1 cellular context compared by ENCODE assay signal in the genomic region with DNA sequence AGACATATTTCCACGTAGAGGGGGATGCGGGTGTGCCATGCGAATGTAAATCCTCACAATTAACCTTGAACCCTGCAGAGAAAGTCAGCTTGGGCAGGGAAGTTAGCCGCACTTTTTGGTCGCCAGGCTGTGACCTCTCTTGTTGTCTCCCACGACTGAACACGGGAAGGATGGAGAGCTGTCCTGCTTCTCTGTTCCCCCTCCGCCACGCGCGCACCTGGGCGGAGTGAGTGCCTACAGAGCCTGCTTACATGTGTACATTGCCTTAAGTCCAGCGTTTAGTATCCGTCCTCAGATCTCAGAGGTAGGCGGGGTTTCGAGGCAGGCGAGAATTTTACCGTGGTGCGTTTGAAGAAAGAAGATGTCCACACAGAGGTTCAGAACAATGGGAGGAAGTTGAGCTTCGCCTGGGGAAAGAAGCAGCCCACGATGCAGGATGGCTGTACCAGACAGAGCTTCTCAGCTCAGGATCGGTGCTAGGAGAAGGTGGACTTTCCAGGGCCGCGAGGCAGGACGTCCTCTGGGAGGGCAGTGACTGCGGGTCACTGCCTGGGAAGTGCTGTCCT.
A peak's percentile ranks its signal among the peaks of the same experiment; 100 is the strongest.
TF ChIP-seq lines count a peak whose summit lies in the region.

No MANE protein-coding gene starts in this region.

TF ChIP-seq in K562, 482 proteins besides CTCF, POLR2A, EP300 and RAD21 (continued from another document and continues in another):
- TF ChIP-seq, protein P1, sequence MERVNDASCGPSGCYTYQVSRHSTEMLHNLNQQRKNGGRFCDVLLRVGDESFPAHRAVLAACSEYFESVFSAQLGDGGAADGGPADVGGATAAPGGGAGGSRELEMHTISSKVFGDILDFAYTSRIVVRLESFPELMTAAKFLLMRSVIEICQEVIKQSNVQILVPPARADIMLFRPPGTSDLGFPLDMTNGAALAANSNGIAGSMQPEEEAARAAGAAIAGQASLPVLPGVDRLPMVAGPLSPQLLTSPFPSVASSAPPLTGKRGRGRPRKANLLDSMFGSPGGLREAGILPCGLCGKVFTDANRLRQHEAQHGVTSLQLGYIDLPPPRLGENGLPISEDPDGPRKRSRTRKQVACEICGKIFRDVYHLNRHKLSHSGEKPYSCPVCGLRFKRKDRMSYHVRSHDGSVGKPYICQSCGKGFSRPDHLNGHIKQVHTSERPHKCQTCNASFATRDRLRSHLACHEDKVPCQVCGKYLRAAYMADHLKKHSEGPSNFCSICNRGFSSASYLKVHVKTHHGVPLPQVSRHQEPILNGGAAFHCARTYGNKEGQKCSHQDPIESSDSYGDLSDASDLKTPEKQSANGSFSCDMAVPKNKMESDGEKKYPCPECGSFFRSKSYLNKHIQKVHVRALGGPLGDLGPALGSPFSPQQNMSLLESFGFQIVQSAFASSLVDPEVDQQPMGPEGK (CRISPR knock-in tag; IDR thresholded peaks at IDR 0.05; ENCODE audit: borderline replicate concordance): no peak
- TF ChIP-seq, protein P2, sequence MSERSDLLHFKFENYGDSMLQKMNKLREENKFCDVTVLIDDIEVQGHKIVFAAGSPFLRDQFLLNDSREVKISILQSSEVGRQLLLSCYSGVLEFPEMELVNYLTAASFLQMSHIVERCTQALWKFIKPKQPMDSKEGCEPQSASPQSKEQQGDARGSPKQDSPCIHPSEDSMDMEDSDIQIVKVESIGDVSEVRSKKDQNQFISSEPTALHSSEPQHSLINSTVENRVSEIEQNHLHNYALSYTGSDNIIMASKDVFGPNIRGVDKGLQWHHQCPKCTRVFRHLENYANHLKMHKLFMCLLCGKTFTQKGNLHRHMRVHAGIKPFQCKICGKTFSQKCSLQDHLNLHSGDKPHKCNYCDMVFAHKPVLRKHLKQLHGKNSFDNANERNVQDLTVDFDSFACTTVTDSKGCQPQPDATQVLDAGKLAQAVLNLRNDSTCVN (CRISPR knock-in tag; IDR thresholded peaks at IDR 0.05): no peak
- TF ChIP-seq E2F3 (CRISPR knock-in tag; IDR thresholded peaks at IDR 0.05): no peak
- peak; percentile 84 for TF ChIP-seq HDAC2 (IDR thresholded peaks at IDR 0.05)
- TF ChIP-seq CBX3 (IDR thresholded peaks at IDR 0.05; ENCODE audit: borderline replicate concordance in 1 of 2, low read length in 2 of 2): peak in 1 of 2 experiments; percentile 68; a peak in 1 of 3 replicates
- no peak for TF ChIP-seq NR4A1 (CRISPR knock-in tag; IDR thresholded peaks at IDR 0.05)
- TF ChIP-seq NR4A1 (tag; IDR thresholded peaks at IDR 0.05): no peak
- no peak for TF ChIP-seq STAT5B (CRISPR knock-in tag; IDR thresholded peaks at IDR 0.05)
- TF ChIP-seq TRIM28 (IDR thresholded peaks at IDR 0.05): no peak
- no peak for TF ChIP-seq FOXJ3 (CRISPR knock-in tag; IDR thresholded peaks at IDR 0.05)
- TF ChIP-seq ERF (CRISPR knock-in tag; IDR thresholded peaks at IDR 0.05): no peak
- TF ChIP-seq, protein P3, sequence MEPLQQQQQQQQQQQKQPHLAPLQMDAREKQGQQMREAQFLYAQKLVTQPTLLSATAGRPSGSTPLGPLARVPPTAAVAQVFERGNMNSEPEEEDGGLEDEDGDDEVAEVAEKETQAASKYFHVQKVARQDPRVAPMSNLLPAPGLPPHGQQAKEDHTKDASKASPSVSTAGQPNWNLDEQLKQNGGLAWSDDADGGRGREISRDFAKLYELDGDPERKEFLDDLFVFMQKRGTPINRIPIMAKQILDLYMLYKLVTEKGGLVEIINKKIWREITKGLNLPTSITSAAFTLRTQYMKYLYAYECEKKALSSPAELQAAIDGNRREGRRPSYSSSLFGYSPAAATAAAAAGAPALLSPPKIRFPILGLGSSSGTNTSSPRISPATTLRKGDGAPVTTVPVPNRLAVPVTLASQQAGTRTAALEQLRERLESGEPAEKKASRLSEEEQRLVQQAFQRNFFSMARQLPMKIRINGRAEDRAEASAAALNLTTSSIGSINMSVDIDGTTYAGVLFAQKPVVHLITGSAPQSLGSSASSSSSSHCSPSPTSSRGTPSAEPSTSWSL (CRISPR knock-in tag; IDR thresholded peaks at IDR 0.05; ENCODE audit: borderline replicate concordance): no peak
- TF ChIP-seq ZBTB17 (CRISPR knock-in tag; IDR thresholded peaks at IDR 0.05): no peak
- no peak for TF ChIP-seq NRF1 (conservative IDR thresholded peaks at IDR 0.05 in 1 of 2, IDR thresholded peaks at IDR 0.05 in 1 of 2)
- no peak for TF ChIP-seq PYGO2 (tag; IDR thresholded peaks at IDR 0.05)
- TF ChIP-seq ZNF253 (CRISPR knock-in tag; conservative IDR thresholded peaks at IDR 0.05): no peak
- TF ChIP-seq ZNF780A (CRISPR knock-in tag; IDR thresholded peaks at IDR 0.05): no peak
- no peak for TF ChIP-seq ESRRB (CRISPR knock-in tag; IDR thresholded peaks at IDR 0.05; ENCODE audit: borderline replicate concordance)
- no peak for TF ChIP-seq STAT5A (IDR thresholded peaks at IDR 0.05; ENCODE audit: borderline replicate concordance, low read length)
- TF ChIP-seq, protein P4, sequence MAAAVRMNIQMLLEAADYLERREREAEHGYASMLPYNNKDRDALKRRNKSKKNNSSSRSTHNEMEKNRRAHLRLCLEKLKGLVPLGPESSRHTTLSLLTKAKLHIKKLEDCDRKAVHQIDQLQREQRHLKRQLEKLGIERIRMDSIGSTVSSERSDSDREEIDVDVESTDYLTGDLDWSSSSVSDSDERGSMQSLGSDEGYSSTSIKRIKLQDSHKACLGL (CRISPR knock-in tag; IDR thresholded peaks at IDR 0.05; ENCODE audit: borderline replicate concordance, poor library complexity, severe bottlenecking): no peak
- TF ChIP-seq ZKSCAN3 (CRISPR knock-in tag; IDR thresholded peaks at IDR 0.05): no peak
- no peak for TF ChIP-seq PTRF (tag; IDR thresholded peaks at IDR 0.05)
- TF ChIP-seq ZNF583 (CRISPR knock-in tag; IDR thresholded peaks at IDR 0.05): no peak
- TF ChIP-seq, protein P5, sequence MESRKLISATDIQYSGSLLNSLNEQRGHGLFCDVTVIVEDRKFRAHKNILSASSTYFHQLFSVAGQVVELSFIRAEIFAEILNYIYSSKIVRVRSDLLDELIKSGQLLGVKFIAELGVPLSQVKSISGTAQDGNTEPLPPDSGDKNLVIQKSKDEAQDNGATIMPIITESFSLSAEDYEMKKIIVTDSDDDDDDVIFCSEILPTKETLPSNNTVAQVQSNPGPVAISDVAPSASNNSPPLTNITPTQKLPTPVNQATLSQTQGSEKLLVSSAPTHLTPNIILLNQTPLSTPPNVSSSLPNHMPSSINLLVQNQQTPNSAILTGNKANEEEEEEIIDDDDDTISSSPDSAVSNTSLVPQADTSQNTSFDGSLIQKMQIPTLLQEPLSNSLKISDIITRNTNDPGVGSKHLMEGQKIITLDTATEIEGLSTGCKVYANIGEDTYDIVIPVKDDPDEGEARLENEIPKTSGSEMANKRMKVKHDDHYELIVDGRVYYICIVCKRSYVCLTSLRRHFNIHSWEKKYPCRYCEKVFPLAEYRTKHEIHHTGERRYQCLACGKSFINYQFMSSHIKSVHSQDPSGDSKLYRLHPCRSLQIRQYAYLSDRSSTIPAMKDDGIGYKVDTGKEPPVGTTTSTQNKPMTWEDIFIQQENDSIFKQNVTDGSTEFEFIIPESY (CRISPR knock-in tag; IDR thresholded peaks at IDR 0.05): no peak
- TF ChIP-seq, protein P6, sequence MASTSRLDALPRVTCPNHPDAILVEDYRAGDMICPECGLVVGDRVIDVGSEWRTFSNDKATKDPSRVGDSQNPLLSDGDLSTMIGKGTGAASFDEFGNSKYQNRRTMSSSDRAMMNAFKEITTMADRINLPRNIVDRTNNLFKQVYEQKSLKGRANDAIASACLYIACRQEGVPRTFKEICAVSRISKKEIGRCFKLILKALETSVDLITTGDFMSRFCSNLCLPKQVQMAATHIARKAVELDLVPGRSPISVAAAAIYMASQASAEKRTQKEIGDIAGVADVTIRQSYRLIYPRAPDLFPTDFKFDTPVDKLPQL (IDR thresholded peaks at IDR 0.05; ENCODE audit: extremely low read depth, insufficient read length): no peak
- TF ChIP-seq MXI1 (IDR thresholded peaks at IDR 0.05; ENCODE audit: low read depth, low read length): no peak
- TF ChIP-seq, protein P7, sequence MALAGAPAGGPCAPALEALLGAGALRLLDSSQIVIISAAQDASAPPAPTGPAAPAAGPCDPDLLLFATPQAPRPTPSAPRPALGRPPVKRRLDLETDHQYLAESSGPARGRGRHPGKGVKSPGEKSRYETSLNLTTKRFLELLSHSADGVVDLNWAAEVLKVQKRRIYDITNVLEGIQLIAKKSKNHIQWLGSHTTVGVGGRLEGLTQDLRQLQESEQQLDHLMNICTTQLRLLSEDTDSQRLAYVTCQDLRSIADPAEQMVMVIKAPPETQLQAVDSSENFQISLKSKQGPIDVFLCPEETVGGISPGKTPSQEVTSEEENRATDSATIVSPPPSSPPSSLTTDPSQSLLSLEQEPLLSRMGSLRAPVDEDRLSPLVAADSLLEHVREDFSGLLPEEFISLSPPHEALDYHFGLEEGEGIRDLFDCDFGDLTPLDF (CRISPR knock-in tag; IDR thresholded peaks at IDR 0.05): no peak; the same call in 1 of the 2 replicates
- 0 out of 2 replicates have a peak, but pooled peaks have one; percentile 2 for TF ChIP-seq ATF7 (IDR thresholded peaks at IDR 0.05)
- TF ChIP-seq ZNF79 (CRISPR knock-in tag; IDR thresholded peaks at IDR 0.05; ENCODE audit: low read depth): no peak
- TF ChIP-seq TCF7L2 (IDR thresholded peaks at IDR 0.05; ENCODE audit: low read depth, low read length): no peak
- TF ChIP-seq, protein P8, sequence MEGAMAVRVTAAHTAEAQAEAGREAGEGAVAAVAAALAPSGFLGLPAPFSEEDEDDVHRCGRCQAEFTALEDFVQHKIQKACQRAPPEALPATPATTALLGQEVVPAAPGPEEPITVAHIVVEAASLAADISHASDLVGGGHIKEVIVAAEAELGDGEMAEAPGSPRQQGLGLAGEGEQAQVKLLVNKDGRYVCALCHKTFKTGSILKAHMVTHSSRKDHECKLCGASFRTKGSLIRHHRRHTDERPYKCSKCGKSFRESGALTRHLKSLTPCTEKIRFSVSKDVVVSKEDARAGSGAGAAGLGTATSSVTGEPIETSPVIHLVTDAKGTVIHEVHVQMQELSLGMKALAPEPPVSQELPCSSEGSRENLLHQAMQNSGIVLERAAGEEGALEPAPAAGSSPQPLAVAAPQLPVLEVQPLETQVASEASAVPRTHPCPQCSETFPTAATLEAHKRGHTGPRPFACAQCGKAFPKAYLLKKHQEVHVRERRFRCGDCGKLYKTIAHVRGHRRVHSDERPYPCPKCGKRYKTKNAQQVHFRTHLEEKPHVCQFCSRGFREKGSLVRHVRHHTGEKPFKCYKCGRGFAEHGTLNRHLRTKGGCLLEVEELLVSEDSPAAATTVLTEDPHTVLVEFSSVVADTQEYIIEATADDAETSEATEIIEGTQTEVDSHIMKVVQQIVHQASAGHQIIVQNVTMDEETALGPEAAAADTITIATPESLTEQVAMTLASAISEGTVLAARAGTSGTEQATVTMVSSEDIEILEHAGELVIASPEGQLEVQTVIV (CRISPR knock-in tag; IDR thresholded peaks at IDR 0.05; ENCODE audit: borderline replicate concordance): no peak
- TF ChIP-seq KDM5B (IDR thresholded peaks at IDR 0.05; ENCODE audit: insufficient replicate concordance, low read depth, low read length): no peak
- TF ChIP-seq, protein P9, sequence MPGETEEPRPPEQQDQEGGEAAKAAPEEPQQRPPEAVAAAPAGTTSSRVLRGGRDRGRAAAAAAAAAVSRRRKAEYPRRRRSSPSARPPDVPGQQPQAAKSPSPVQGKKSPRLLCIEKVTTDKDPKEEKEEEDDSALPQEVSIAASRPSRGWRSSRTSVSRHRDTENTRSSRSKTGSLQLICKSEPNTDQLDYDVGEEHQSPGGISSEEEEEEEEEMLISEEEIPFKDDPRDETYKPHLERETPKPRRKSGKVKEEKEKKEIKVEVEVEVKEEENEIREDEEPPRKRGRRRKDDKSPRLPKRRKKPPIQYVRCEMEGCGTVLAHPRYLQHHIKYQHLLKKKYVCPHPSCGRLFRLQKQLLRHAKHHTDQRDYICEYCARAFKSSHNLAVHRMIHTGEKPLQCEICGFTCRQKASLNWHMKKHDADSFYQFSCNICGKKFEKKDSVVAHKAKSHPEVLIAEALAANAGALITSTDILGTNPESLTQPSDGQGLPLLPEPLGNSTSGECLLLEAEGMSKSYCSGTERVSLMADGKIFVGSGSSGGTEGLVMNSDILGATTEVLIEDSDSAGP (CRISPR knock-in tag; IDR thresholded peaks at IDR 0.05): no peak
- no peak for TF ChIP-seq MEF2A (IDR thresholded peaks at IDR 0.05; ENCODE audit: control insufficient read depth, low read depth, low read length)
- TF ChIP-seq HOXB6 (CRISPR knock-in tag; IDR thresholded peaks at IDR 0.05; ENCODE audit: borderline replicate concordance): no peak
- no peak for TF ChIP-seq JUNB (CRISPR knock-in tag; conservative IDR thresholded peaks at IDR 0.05)
- no peak for TF ChIP-seq RBM34 (IDR thresholded peaks at IDR 0.05; ENCODE audit: borderline replicate concordance, insufficient read depth, low read length)
- TF ChIP-seq MCM7 (IDR thresholded peaks at IDR 0.05): 0 out of 4 replicates have a peak, but pooled peaks of 1 of the 2 experiments have one; percentile 5
- TF ChIP-seq, protein P10, sequence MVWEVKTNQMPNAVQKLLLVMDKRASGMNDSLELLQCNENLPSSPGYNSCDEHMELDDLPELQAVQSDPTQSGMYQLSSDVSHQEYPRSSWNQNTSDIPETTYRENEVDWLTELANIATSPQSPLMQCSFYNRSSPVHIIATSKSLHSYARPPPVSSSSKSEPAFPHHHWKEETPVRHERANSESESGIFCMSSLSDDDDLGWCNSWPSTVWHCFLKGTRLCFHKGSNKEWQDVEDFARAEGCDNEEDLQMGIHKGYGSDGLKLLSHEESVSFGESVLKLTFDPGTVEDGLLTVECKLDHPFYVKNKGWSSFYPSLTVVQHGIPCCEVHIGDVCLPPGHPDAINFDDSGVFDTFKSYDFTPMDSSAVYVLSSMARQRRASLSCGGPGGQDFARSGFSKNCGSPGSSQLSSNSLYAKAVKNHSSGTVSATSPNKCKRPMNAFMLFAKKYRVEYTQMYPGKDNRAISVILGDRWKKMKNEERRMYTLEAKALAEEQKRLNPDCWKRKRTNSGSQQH (CRISPR knock-in tag; IDR thresholded peaks at IDR 0.05): no peak
- TF ChIP-seq, protein P11, sequence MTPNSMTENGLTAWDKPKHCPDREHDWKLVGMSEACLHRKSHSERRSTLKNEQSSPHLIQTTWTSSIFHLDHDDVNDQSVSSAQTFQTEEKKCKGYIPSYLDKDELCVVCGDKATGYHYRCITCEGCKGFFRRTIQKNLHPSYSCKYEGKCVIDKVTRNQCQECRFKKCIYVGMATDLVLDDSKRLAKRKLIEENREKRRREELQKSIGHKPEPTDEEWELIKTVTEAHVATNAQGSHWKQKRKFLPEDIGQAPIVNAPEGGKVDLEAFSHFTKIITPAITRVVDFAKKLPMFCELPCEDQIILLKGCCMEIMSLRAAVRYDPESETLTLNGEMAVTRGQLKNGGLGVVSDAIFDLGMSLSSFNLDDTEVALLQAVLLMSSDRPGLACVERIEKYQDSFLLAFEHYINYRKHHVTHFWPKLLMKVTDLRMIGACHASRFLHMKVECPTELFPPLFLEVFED (CRISPR knock-in tag; conservative IDR thresholded peaks at IDR 0.05): no peak
- TF ChIP-seq HIVEP1 (CRISPR knock-in tag; IDR thresholded peaks at IDR 0.05): no peak
- TF ChIP-seq PHB2 (IDR thresholded peaks at IDR 0.05; ENCODE audit: low read depth): no peak
- TF ChIP-seq, protein P12, sequence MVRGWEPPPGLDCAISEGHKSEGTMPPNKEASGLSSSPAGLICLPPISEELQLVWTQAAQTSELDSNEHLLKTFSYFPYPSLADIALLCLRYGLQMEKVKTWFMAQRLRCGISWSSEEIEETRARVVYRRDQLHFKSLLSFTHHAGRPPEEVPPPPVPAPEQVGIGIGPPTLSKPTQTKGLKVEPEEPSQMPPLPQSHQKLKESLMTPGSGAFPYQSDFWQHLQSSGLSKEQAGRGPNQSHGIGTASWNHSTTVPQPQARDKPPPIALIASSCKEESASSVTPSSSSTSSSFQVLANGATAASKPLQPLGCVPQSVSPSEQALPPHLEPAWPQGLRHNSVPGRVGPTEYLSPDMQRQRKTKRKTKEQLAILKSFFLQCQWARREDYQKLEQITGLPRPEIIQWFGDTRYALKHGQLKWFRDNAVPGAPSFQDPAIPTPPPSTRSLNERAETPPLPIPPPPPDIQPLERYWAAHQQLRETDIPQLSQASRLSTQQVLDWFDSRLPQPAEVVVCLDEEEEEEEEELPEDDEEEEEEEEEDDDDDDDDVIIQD (CRISPR knock-in tag; IDR thresholded peaks at IDR 0.05): no peak; the same call in 1 of the 2 replicates
- no peak for TF ChIP-seq SIX5 (IDR thresholded peaks at IDR 0.05; ENCODE audit: borderline replicate concordance in 1 of 2, insufficient read depth in 1 of 2, low read depth in 1 of 2, low read length in 2 of 2)
